21 cellular contexts compared by ENCODE assay signal in the genomic region with DNA sequence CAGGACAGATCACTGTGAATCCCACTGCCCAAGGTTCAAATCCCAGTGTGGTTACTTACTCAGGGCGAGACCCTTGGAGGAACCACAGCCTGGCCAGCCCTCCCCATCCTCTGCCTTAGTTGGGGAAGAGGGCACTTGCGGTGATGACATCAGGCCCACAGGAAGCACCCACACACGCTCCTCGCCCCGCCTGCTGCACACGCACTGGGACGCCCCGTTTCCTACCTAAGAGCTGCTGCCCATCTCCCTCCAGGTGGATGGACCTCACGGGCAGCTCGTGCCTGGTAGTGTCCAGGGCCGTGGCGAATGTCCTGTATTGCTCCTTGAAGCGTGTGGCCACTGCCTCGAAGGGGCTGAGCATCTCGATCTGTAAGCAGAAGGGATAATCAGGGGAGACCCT. TPM values are rescaled to one million over a fixed set of nuclear protein-coding genes. Genes with fewer than 3 reads are reported as not detected.
"Had no signal": no experiment of that assay in that cellular context is flagged by ENCODE, and none has a peak within 500 bp of the region (broad histone marks: within the 10 kb centered on the region; RNA-seq: fewer than 3 reads in every experiment).

No MANE protein-coding gene starts in this region.

- DNase-seq: Karpas-422, KG1, MG63, NCI-H1092, NCI-H1105 treated with DMSO at 0.1 percent for 48 hours, NCI-H1417 treated with DMSO at 0.1 percent for 48 hours, NCI-H187, NCI-H2029, NCI-H2081 treated with DMSO at 0.1 percent for 48 hours, NCI-H2171, NCI-H226, NCI-H446, NCI-H510A, NCI-H524 treated with DMSO at 0.1 percent for 48 hours, NCI-H69, NCI-H774, RPMI8226, SHP77, SK-N-SH had no signal

- FAIRE-seq: RCC 7860 had no signal

- H3K27me3 ChIP-seq: MG63 had no signal

- H3K4me2 ChIP-seq: SK-N-SH had no signal

- H3K9ac ChIP-seq: SK-N-SH had no signal

- H3K4me3 ChIP-seq: MG63 had no signal

- H3K9me3 ChIP-seq: MG63, SK-N-SH had no signal

RNA-seq across cellular contexts. Expression of gene CPAMD8, which starts 29.0 kb away (rescaled TPM):
- total RNA-seq: HT-29 had no signal
